Comparison of ENCODE assay signal across 12 cellular contexts in genomic region chr9:18142964-18143363, GRCh38.
A peak's percentile ranks its signal among the peaks of the same experiment; 100 is the strongest.
DNase-seq lines count a peak whose midpoint lies in the region; ATAC-seq and TF ChIP-seq lines count a peak whose summit lies in the region.
"Had no signal": no experiment of that assay in that cellular context is flagged by ENCODE, and none has a peak within 500 bp of the region (broad histone marks: within the 10 kb centered on the region; RNA-seq: fewer than 3 reads in every experiment).

No MANE protein-coding gene starts in this region.

- peak overlapping the region; percentile 91 for H3K27ac Mint-ChIP-seq in neural crest cell (ENCODE audit: unreplicated experiment)
- H3K27ac Mint-ChIP-seq in stimulated activated memory B cell treated with anti-CD40 and anti-IgM and Interleukin-4, amounts not matched to agents 10 μg/mL and 1 μg/mL and 100 μg/mL, for 72 hours = no peak overlapping the region

- H2AFZ ChIP-seq in Loucy (ENCODE audit: low read length) = no peak overlapping the region

- no peaks in the 10 kb centered on the region for H3K9me3 ChIP-seq in Loucy (ENCODE audit: insufficient read depth, low read depth, low read length)

- H3K27me3 ChIP-seq in Loucy (ENCODE audit: insufficient read depth, low read length, poor library complexity, severe bottlenecking) = no peaks in the 10 kb centered on the region

- H3K27me3 Mint-ChIP-seq in neural crest cell (ENCODE audit: low read depth) = no peaks in the 10 kb centered on the region
- no peaks in the 10 kb centered on the region for H3K27me3 Mint-ChIP-seq in activated T-cell treated with anti-CD3 and anti-CD28 coated beads, Interleukin-2, amount 50 U/mL, for 4 hours (ENCODE audit: low read depth)
- H3K27me3 Mint-ChIP-seq in stimulated activated memory B cell treated with anti-CD40 and anti-IgM and Interleukin-4, amounts not matched to agents 10 μg/mL and 1 μg/mL and 100 μg/mL, for 72 hours = no peaks in the 10 kb centered on the region

- no peaks in the 10 kb centered on the region for H4K20me1 ChIP-seq in Loucy (ENCODE audit: insufficient read depth, low read length, poor library complexity, severe bottlenecking)

- H3K36me3 ChIP-seq in Loucy (ENCODE audit: insufficient read depth, low read length) = no peaks in the 10 kb centered on the region

- H3K4me3 Mint-ChIP-seq in neural crest cell = no peak overlapping the region
- no peak overlapping the region for H3K4me3 Mint-ChIP-seq in activated T-cell treated with anti-CD3 and anti-CD28 coated beads, Interleukin-2, amount 50 U/mL, for 4 hours
- no peak overlapping the region for H3K4me3 Mint-ChIP-seq in stimulated activated memory B cell treated with anti-CD40 and anti-IgM and Interleukin-4, amounts not matched to agents 10 μg/mL and 1 μg/mL and 100 μg/mL, for 72 hours

- no peaks in the 10 kb centered on the region for H3K9me2 ChIP-seq in Loucy (replicated peaks; ENCODE audit: low read depth, low read length)

- no peak overlapping the region for H3K9ac ChIP-seq in Loucy (ENCODE audit: low read depth, low read length, poor library complexity, severe bottlenecking)

- no peaks in the 10 kb centered on the region for H3F3A ChIP-seq in Loucy (ENCODE audit: low read depth)

- no peaks in the 10 kb centered on the region for H3K79me2 ChIP-seq in Loucy (ENCODE audit: insufficient read depth, low read length)

- H3K4me2 ChIP-seq in Loucy (ENCODE audit: low read depth, low read length, poor library complexity, severe bottlenecking) = no peak overlapping the region

- H3K36me3 Mint-ChIP-seq in neural crest cell (ENCODE audit: low read depth) = no peaks in the 10 kb centered on the region
- no peaks in the 10 kb centered on the region for H3K36me3 Mint-ChIP-seq in activated T-cell treated with anti-CD3 and anti-CD28 coated beads, Interleukin-2, amount 50 U/mL, for 4 hours (ENCODE audit: insufficient read depth)
- H3K36me3 Mint-ChIP-seq in stimulated activated memory B cell treated with anti-CD40 and anti-IgM and Interleukin-4, amounts not matched to agents 10 μg/mL and 1 μg/mL and 100 μg/mL, for 72 hours = no peaks in the 10 kb centered on the region

- TF ChIP-seq CTCF in Loucy (conservative IDR thresholded peaks at IDR 0.05; ENCODE audit: low read length) = peak; percentile 52
- peak; percentile 49 for TF ChIP-seq CTCF in epithelial cell of esophagus (IDR thresholded peaks at IDR 0.05; ENCODE audit: insufficient read depth, low read depth, low read length, missing control alignments)
- peak; percentile 35 for TF ChIP-seq CTCF in neural crest cell (conservative IDR thresholded peaks at IDR 0.05)

- H3K4me1 Mint-ChIP-seq in neural crest cell = peaks cover 37% of the 10 kb centered on the region
- no peaks in the 10 kb centered on the region for H3K4me1 Mint-ChIP-seq in activated T-cell treated with anti-CD3 and anti-CD28 coated beads, Interleukin-2, amount 50 U/mL, for 4 hours (ENCODE audit: low read depth)
- no peaks in the 10 kb centered on the region for H3K4me1 Mint-ChIP-seq in stimulated activated memory B cell treated with anti-CD40 and anti-IgM and Interleukin-4, amounts not matched to agents 10 μg/mL and 1 μg/mL and 100 μg/mL, for 72 hours

- H3K9me3 Mint-ChIP-seq in neural crest cell = peaks cover 7% of the 10 kb centered on the region
- H3K9me3 Mint-ChIP-seq in activated T-cell treated with anti-CD3 and anti-CD28 coated beads, Interleukin-2, amount 50 U/mL, for 4 hours = peaks cover 3% of the 10 kb centered on the region
- no peaks in the 10 kb centered on the region for H3K9me3 Mint-ChIP-seq in stimulated activated memory B cell treated with anti-CD40 and anti-IgM and Interleukin-4, amounts not matched to agents 10 μg/mL and 1 μg/mL and 100 μg/mL, for 72 hours

- H3K4me3 ChIP-seq in Loucy (ENCODE audit: low read length, poor library complexity, severe bottlenecking) (no peak overlapping the region), epithelial cell of esophagus (ENCODE audit: low read length) (no peak overlapping the region)

- peak; percentile 8 for DNase-seq in EH (ENCODE audit: low read depth)
- peak; percentile 31 for DNase-seq in epithelial cell of esophagus (ENCODE audit: low read depth)
- DNase-seq in neural crest cell (ENCODE audit: low read depth, low spot score) = no peak
- DNase-seq in activated T-cell treated with anti-CD3 and anti-CD28 coated beads, Interleukin-2, amount 50 U/mL, for 4 hours = no peak
- DNase-seq in activated CD4-positive, alpha-beta T cell treated with anti-CD3 and anti-CD28 coated beads for 48 hours = no peak
- DNase-seq: activated CD4-positive, alpha-beta T cell treated with anti-CD3 and anti-CD28 coated beads, Interleukin-2, amount 50 U/mL, for 4 hours; NCI-H187; SIG-M5; stimulated activated CD4-positive, alpha-beta T cell treated with anti-CD3 and anti-CD28 coated beads, Interleukin-1b, Interleukin-23, amount 100 ng/mL, for 48 hours had no signal

- H3K4me1 ChIP-seq in Loucy (ENCODE audit: insufficient read depth, low read length, poor library complexity, severe bottlenecking) = no peaks in the 10 kb centered on the region

- no peak for ATAC-seq in GM21390 (IDR thresholded peaks at IDR 0.05; ENCODE audit: unreplicated experiment)
- no peak for ATAC-seq in activated T-cell treated with anti-CD3 and anti-CD28 coated beads, Interleukin-2, amount 50 U/mL, for 4 hours
- ATAC-seq in stimulated activated memory B cell treated with anti-CD40 and anti-IgM and Interleukin-4, amounts not matched to agents 10 μg/mL and 1 μg/mL and 100 μg/mL, for 72 hours = no peak

Comparison
In these comparisons a context has a peak if more than half of its experiments do, and no peak if none do; other contexts are left out.
1. DNase-seq: peak in EH (single experiment) and epithelial cell of esophagus (single experiment); none in neural crest cell (single experiment), activated T-cell treated with anti-CD3 and anti-CD28 coated beads, Interleukin-2, amount 50 U/mL, for 4 hours (single experiment) and activated CD4-positive, alpha-beta T cell treated with anti-CD3 and anti-CD28 coated beads for 48 hours (single experiment).
2. Peak in every context shown above with its lines, with median percentiles within 50 percentile points of each other: CTCF ChIP-seq.